ENCODE assay signal across 11 cellular contexts in genomic region chr4:166600264-166600663, GRCh38.
"Had no signal": no experiment of that assay in that cellular context is flagged by ENCODE, and none has a peak within 500 bp of the region (broad histone marks: within the 10 kb centered on the region; RNA-seq: fewer than 3 reads in every experiment).

No MANE protein-coding gene starts in this region.

- H2AFZ ChIP-seq: GM23248 had no signal

- ATAC-seq: GM23338, HCT116 had no signal

- H3K36me3 ChIP-seq: HAP-1 had no signal

- H3K9me3 ChIP-seq: HAP-1 had no signal

- DNase-seq: GM23248, GOT3, H7, H9, HCEC 1CT, HFFc6 had no signal

- H3K9ac ChIP-seq: GM23248 had no signal

- H3K27ac ChIP-seq: GM23248 had no signal

- H3K4me2 ChIP-seq: GM23338 had no signal

- H3K4me3 ChIP-seq: GM23248, GM23338, HAP-1 had no signal

- FAIRE-seq: H1, H54 had no signal
